In the genomic region with DNA sequence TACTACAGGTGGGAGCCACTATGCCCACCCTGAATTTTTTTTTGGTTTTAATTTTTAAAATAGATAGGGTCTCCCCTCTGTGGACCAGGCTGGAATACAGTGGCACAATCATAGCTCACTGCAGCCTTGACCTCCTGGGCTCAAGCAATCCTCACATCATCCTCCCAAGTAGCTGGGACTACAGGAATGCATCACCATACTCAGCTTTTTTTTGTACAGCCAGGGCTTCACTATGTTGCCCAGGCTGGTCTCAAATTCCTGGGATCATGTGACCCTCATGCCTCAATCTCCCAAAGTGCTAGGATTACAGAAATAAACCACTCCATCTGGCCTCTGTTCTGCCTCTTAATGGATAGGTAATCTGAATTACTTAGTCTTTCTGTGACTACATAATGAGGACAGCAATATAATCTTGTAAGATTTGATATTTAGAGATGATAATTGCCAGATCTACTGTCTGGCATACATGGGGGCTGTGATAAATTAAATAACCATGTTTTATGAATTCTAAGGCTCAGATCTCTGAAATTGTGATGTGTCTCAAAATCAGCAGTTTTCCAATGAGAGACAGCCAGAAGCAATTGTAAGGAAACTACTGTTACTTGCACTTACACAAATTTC, we compare ENCODE assay signal across 24 cellular contexts. TPM values are rescaled to one million over a fixed set of nuclear protein-coding genes. Genes with fewer than 3 reads are reported as not detected.
DNase-seq lines count a peak whose midpoint lies in the region; ATAC-seq, FAIRE-seq and TF ChIP-seq lines count a peak whose summit lies in the region.
"Had no signal": no experiment of that assay in that cellular context is flagged by ENCODE, and none has a peak within 500 bp of the region (broad histone marks: within the 10 kb centered on the region; RNA-seq: fewer than 3 reads in every experiment).

No MANE protein-coding gene starts in this region.

- no peak overlapping the region for H3K27ac ChIP-seq in mammary epithelial cell (ENCODE audit: insufficient read depth, low read depth, low read length)
- H3K27ac ChIP-seq: BLaER1 treated with 17β-estradiol and CSF1 and Interleukin-3, amounts not matched to agents 10 nM and 100 nM; dorsolateral prefrontal cortex; hepatocyte; spleen had no signal

- no peaks in the 10 kb centered on the region for H3K9me3 Mint-ChIP-seq in activated CD8-positive, alpha-beta memory T cell treated with anti-CD3 and anti-CD28 coated beads, Interleukin-2, amount 10 ng/mL, durations not matched to agents 7 days and 5 days (ENCODE audit: low read depth)
- H3K9me3 Mint-ChIP-seq in naive B cell, result no peaks in the 10 kb centered on the region
- H3K9me3 Mint-ChIP-seq in activated CD4-positive, alpha-beta T cell treated with anti-CD3 and anti-CD28 coated beads for 36 hours (ENCODE audit: low read depth), result no peaks in the 10 kb centered on the region
- no peaks in the 10 kb centered on the region for H3K9me3 Mint-ChIP-seq in activated T-helper 2 cell treated with anti-CD3 and anti-CD28 coated beads, Interferon-gamma antibody, Interleukin-2, Interleukin-4, amounts not matched to agents 10 μg/mL and 5 μg/mL and 100 μg/mL, durations not matched to agents 14 hours and 24 hours and 36 hours
- H3K9me3 Mint-ChIP-seq: T-helper 1 cell treated with Interleukin-12 subunit alpha and Interleukin-12 subunit beta and Interleukin-4 antibody, amounts not matched to agents 30 μg/mL and 1 μg/mL, for 36 hours had no signal

- no peak overlapping the region for H3K9ac ChIP-seq in mammary epithelial cell (ENCODE audit: insufficient read depth, low read length)
- H3K9ac ChIP-seq: BLaER1 treated with 17β-estradiol and CSF1 and Interleukin-3, amounts not matched to agents 10 nM and 100 nM had no signal

- no peak for TF ChIP-seq CTCF in D721Med (IDR thresholded peaks at IDR 0.05; ENCODE audit: insufficient read depth, missing control alignments)
- no peak for TF ChIP-seq CTCF in mammary epithelial cell (conservative IDR thresholded peaks at IDR 0.05 in 1 of 2, IDR thresholded peaks at IDR 0.05 in 1 of 2; ENCODE audit: extremely low read depth in 1 of 2, insufficient read depth in 1 of 2, low read depth in 1 of 2, low read length in 2 of 2)

- in situ Hi-C loops in mammary epithelial cell (cut with MboI; ENCODE audit: low sequenced_read_pairs in 2 of 2), result no loop called here

- no peak overlapping the region for H3K4me3 ChIP-seq in mammary epithelial cell (replicated peaks in 1 of 3; ENCODE audit: insufficient read depth in 1 of 3, low read depth in 2 of 3, low read length in 3 of 3)
- H3K4me3 ChIP-seq: BLaER1 treated with 17β-estradiol and CSF1 and Interleukin-3, amounts not matched to agents 10 nM and 100 nM; dorsolateral prefrontal cortex; hepatocyte; spleen had no signal

- peak; percentile 33 for DNase-seq in activated CD8-positive, alpha-beta memory T cell treated with anti-CD3 and anti-CD28 coated beads, Interleukin-2, amount 10 ng/mL, durations not matched to agents 7 days and 5 days
- no peak for DNase-seq in activated CD8-positive, alpha-beta memory T cell treated with anti-CD3 and anti-CD28 coated beads for 24 hours
- DNase-seq in D721Med (ENCODE audit: insufficient read length, low spot score), result peak; percentile 57
- DNase-seq in naive B cell, result no peak
- DNase-seq in mammary epithelial cell, result no peak
- DNase-seq in activated CD4-positive, alpha-beta T cell treated with anti-CD3 and anti-CD28 coated beads for 36 hours, result no peak
- no peak for DNase-seq in activated T-helper 2 cell treated with anti-CD3 and anti-CD28 coated beads, Interferon-gamma antibody, Interleukin-2, Interleukin-4, amounts not matched to agents 10 μg/mL and 5 μg/mL and 100 μg/mL, durations not matched to agents 14 hours and 24 hours and 36 hours (ENCODE audit: low spot score)
- DNase-seq: activated CD4-positive, alpha-beta T cell treated with anti-CD3 and anti-CD28 coated beads, Interleukin-2, amount 50 U/mL, for 48 hours; amniotic stem cell; DMS 273 treated with DMSO at 0.1 percent for 48 hours; dorsolateral prefrontal cortex; KBM-7; NCI-H774; OCI-M1; spleen; stimulated activated CD4-positive, alpha-beta T cell treated with anti-CD3 and anti-CD28 coated beads, Interleukin-4, amount 100 ng/mL, for 24 hours had no signal

- peak; percentile 70 for FAIRE-seq in D721Med (lab: Jason Lieb, UNC)
- FAIRE-seq: A204.1, bronchial epithelial cell, G401.6 had no signal

- peaks cover 100% of the 10 kb centered on the region for H3K79me2 ChIP-seq in mammary epithelial cell (ENCODE audit: insufficient read depth, low read length)

- H3K4me2 ChIP-seq in mammary epithelial cell (ENCODE audit: insufficient read depth, low read depth, low read length), result no peak overlapping the region
- H3K4me2 ChIP-seq: BLaER1 treated with 17β-estradiol and CSF1 and Interleukin-3, amounts not matched to agents 10 nM and 100 nM; hepatocyte had no signal

- no peaks in the 10 kb centered on the region for H3K27me3 Mint-ChIP-seq in activated CD8-positive, alpha-beta memory T cell treated with anti-CD3 and anti-CD28 coated beads, Interleukin-2, amount 10 ng/mL, durations not matched to agents 7 days and 5 days
- H3K27me3 Mint-ChIP-seq in naive B cell, result no peaks in the 10 kb centered on the region
- H3K27me3 Mint-ChIP-seq in activated CD4-positive, alpha-beta T cell treated with anti-CD3 and anti-CD28 coated beads for 36 hours, result no peaks in the 10 kb centered on the region
- H3K27me3 Mint-ChIP-seq in activated T-helper 2 cell treated with anti-CD3 and anti-CD28 coated beads, Interferon-gamma antibody, Interleukin-2, Interleukin-4, amounts not matched to agents 10 μg/mL and 5 μg/mL and 100 μg/mL, durations not matched to agents 14 hours and 24 hours and 36 hours (ENCODE audit: low read depth), result no peaks in the 10 kb centered on the region

- POLR2A ChIA-PET in activated CD4-positive, alpha-beta T cell treated with anti-CD3 and anti-CD28 coated beads for 36 hours (lab: Charles Lee), result interaction anchor here (0.5 kb wide), 1 partner anchor 9 kb away, joined by 4 read pairs; no protein-coding TSS in a partner anchor

- H2AFZ ChIP-seq in mammary epithelial cell (ENCODE audit: low read depth, low read length), result no peak overlapping the region
- H2AFZ ChIP-seq: hepatocyte had no signal

- no peaks in the 10 kb centered on the region for H3K4me1 ChIP-seq in mammary epithelial cell (ENCODE audit: insufficient read depth, low read length)

- no peak overlapping the region for H3K4me3 Mint-ChIP-seq in activated CD8-positive, alpha-beta memory T cell treated with anti-CD3 and anti-CD28 coated beads, Interleukin-2, amount 10 ng/mL, durations not matched to agents 7 days and 5 days
- peak overlapping the region in 1 of 8 donors; percentile 33 for H3K4me3 Mint-ChIP-seq in naive B cell
- no peak overlapping the region for H3K4me3 Mint-ChIP-seq in activated CD4-positive, alpha-beta T cell treated with anti-CD3 and anti-CD28 coated beads for 36 hours
- H3K4me3 Mint-ChIP-seq in activated T-helper 2 cell treated with anti-CD3 and anti-CD28 coated beads, Interferon-gamma antibody, Interleukin-2, Interleukin-4, amounts not matched to agents 10 μg/mL and 5 μg/mL and 100 μg/mL, durations not matched to agents 14 hours and 24 hours and 36 hours (ENCODE audit: low read depth), result no peak overlapping the region
- H3K4me3 Mint-ChIP-seq: T-helper 1 cell treated with Interleukin-12 subunit alpha and Interleukin-12 subunit beta and Interleukin-4 antibody, amounts not matched to agents 30 μg/mL and 1 μg/mL, for 36 hours had no signal

- CTCF ChIA-PET in activated CD8-positive, alpha-beta memory T cell treated with anti-CD3 and anti-CD28 coated beads, Interleukin-2, amount 10 ng/mL, durations not matched to agents 7 days and 5 days (lab: Charles Lee), result no interaction called here
- CTCF ChIA-PET in mammary epithelial cell (lab: Charles Lee; ENCODE audit: low non-redundant PET), result no interaction called here
- CTCF ChIA-PET in activated CD4-positive, alpha-beta T cell treated with anti-CD3 and anti-CD28 coated beads for 36 hours (lab: Charles Lee), result no interaction called here

- no peak for ATAC-seq in activated CD8-positive, alpha-beta memory T cell treated with anti-CD3 and anti-CD28 coated beads, Interleukin-2, amount 10 ng/mL, durations not matched to agents 7 days and 5 days
- ATAC-seq in SK-N-SH treated with all-trans-retinoic acid at 6 μM for 48 hours, result peak; percentile 61
- ATAC-seq in naive B cell (ENCODE audit: low read depth in 2 of 2), result no peak
- no peak for ATAC-seq in activated CD4-positive, alpha-beta T cell treated with anti-CD3 and anti-CD28 coated beads for 36 hours
- ATAC-seq: Right ventricle myocardium inferior had no signal

- peaks cover 29% of the 10 kb centered on the region for H3K4me1 Mint-ChIP-seq in activated CD8-positive, alpha-beta memory T cell treated with anti-CD3 and anti-CD28 coated beads, Interleukin-2, amount 10 ng/mL, durations not matched to agents 7 days and 5 days
- peaks cover 36 to 73% (median 52%) of the 10 kb centered on the region in 3 donors for H3K4me1 Mint-ChIP-seq in naive B cell
- peaks cover 57% of the 10 kb centered on the region for H3K4me1 Mint-ChIP-seq in activated CD4-positive, alpha-beta T cell treated with anti-CD3 and anti-CD28 coated beads for 36 hours
- peaks cover 24% of the 10 kb centered on the region for H3K4me1 Mint-ChIP-seq in activated T-helper 2 cell treated with anti-CD3 and anti-CD28 coated beads, Interferon-gamma antibody, Interleukin-2, Interleukin-4, amounts not matched to agents 10 μg/mL and 5 μg/mL and 100 μg/mL, durations not matched to agents 14 hours and 24 hours and 36 hours (ENCODE audit: low read depth)

- no peaks in the 10 kb centered on the region for H3K9me3 ChIP-seq in mammary epithelial cell (replicated peaks; ENCODE audit: insufficient read depth, low read length)
- H3K9me3 ChIP-seq: BLaER1 treated with 17β-estradiol and CSF1 and Interleukin-3, amounts not matched to agents 10 nM and 100 nM; spleen had no signal

- peak overlapping the region; percentile 8 for H3K27ac Mint-ChIP-seq in activated CD8-positive, alpha-beta memory T cell treated with anti-CD3 and anti-CD28 coated beads, Interleukin-2, amount 10 ng/mL, durations not matched to agents 7 days and 5 days
- H3K27ac Mint-ChIP-seq in naive B cell, result peak overlapping the region in 5 of 6 donors; percentile 18 to 91 (median 38)
- no peak overlapping the region for H3K27ac Mint-ChIP-seq in activated CD4-positive, alpha-beta T cell treated with anti-CD3 and anti-CD28 coated beads for 36 hours
- H3K27ac Mint-ChIP-seq in activated T-helper 2 cell treated with anti-CD3 and anti-CD28 coated beads, Interferon-gamma antibody, Interleukin-2, Interleukin-4, amounts not matched to agents 10 μg/mL and 5 μg/mL and 100 μg/mL, durations not matched to agents 14 hours and 24 hours and 36 hours, result no peak overlapping the region
- H3K27ac Mint-ChIP-seq: T-helper 1 cell treated with Interleukin-12 subunit alpha and Interleukin-12 subunit beta and Interleukin-4 antibody, amounts not matched to agents 30 μg/mL and 1 μg/mL, for 36 hours had no signal

- dilution Hi-C loops in mammary epithelial cell (cut with HindIII; ENCODE audit: low sequenced_read_pairs), result no loop called here

- peaks cover 22% of the 10 kb centered on the region for H3K36me3 Mint-ChIP-seq in activated CD8-positive, alpha-beta memory T cell treated with anti-CD3 and anti-CD28 coated beads, Interleukin-2, amount 10 ng/mL, durations not matched to agents 7 days and 5 days
- peaks cover 0 to 9% of the 10 kb centered on the region in 2 donors for H3K36me3 Mint-ChIP-seq in naive B cell
- peaks cover 19% of the 10 kb centered on the region for H3K36me3 Mint-ChIP-seq in activated CD4-positive, alpha-beta T cell treated with anti-CD3 and anti-CD28 coated beads for 36 hours (ENCODE audit: low read depth)
- H3K36me3 Mint-ChIP-seq in activated T-helper 2 cell treated with anti-CD3 and anti-CD28 coated beads, Interferon-gamma antibody, Interleukin-2, Interleukin-4, amounts not matched to agents 10 μg/mL and 5 μg/mL and 100 μg/mL, durations not matched to agents 14 hours and 24 hours and 36 hours (ENCODE audit: low read depth), result peaks cover 22% of the 10 kb centered on the region

- H3K36me3 ChIP-seq in mammary epithelial cell (ENCODE audit: insufficient read depth, low read length), result peaks cover 4% of the 10 kb centered on the region

- no peaks in the 10 kb centered on the region for H3K27me3 ChIP-seq in mammary epithelial cell (ENCODE audit: insufficient read depth, low read length)
- H3K27me3 ChIP-seq: BLaER1 treated with 17β-estradiol and CSF1 and Interleukin-3, amounts not matched to agents 10 nM and 100 nM; dorsolateral prefrontal cortex; hepatocyte; spleen had no signal

- BruUV-seq in mammary epithelial cell (replicated peaks; lab: Mats Ljungman, UMichigan), result no TSS peak

- intact Hi-C loops in mammary epithelial cell (cut with micrococcal nuclease), result no loop called here
- intact Hi-C loops in activated CD4-positive, alpha-beta T cell treated with anti-CD3 and anti-CD28 coated beads for 36 hours (cut with DNase I, micrococcal nuclease), result no loop called here
- intact Hi-C loops in activated T-helper 2 cell treated with anti-CD3 and anti-CD28 coated beads, Interferon-gamma antibody, Interleukin-2, Interleukin-4, amounts not matched to agents 10 μg/mL and 5 μg/mL and 100 μg/mL, durations not matched to agents 14 hours and 24 hours and 36 hours (cut with micrococcal nuclease), result no loop called here

- no peaks in the 10 kb centered on the region for H4K20me1 ChIP-seq in mammary epithelial cell (ENCODE audit: insufficient read depth, low read length)

RNA-seq across cellular contexts. Expression of a gene that starts 26.7 kb away (rescaled TPM):
- total RNA-seq in activated CD8-positive, alpha-beta memory T cell treated with anti-CD3 and anti-CD28 coated beads, Interleukin-2, amount 10 ng/mL, durations not matched to agents 7 days and 5 days, result 100 to 1,000 TPM; 115 to 116 TPM
- polyA plus RNA-seq in naive B cell (ENCODE audit: low read depth in 6 of 6) (10 to 100 TPM; 34.6 to 58.1 (median 41.0) TPM), mammary epithelial cell (31.8 TPM)
- 10 to 100 TPM; 72.2 to 78.5 TPM for total RNA-seq in mammary epithelial cell
- polyA minus RNA-seq in mammary epithelial cell, result 170 TPM
- total RNA-seq in activated CD4-positive, alpha-beta T cell treated with anti-CD3 and anti-CD28 coated beads for 36 hours, result 100 to 1,000 TPM in 1 of 2 experiments, 10 to 100 TPM in 1; 98.5 to 102 TPM
- total RNA-seq in activated T-helper 2 cell treated with anti-CD3 and anti-CD28 coated beads, Interferon-gamma antibody, Interleukin-2, Interleukin-4, amounts not matched to agents 10 μg/mL and 5 μg/mL and 100 μg/mL, durations not matched to agents 14 hours and 24 hours and 36 hours, result 117 and 120 TPM in 2 replicates

Comparison
In these comparisons a context has a peak if more than half of its experiments do, and no peak if none do; other contexts are left out.
1. DNase-seq: peak in activated CD8-positive, alpha-beta memory T cell treated with anti-CD3 and anti-CD28 coated beads, Interleukin-2, amount 10 ng/mL, durations not matched to agents 7 days and 5 days (single experiment) and D721Med (single experiment); none in activated CD8-positive, alpha-beta memory T cell treated with anti-CD3 and anti-CD28 coated beads for 24 hours (single experiment), naive B cell (single experiment), mammary epithelial cell (single experiment), activated CD4-positive, alpha-beta T cell treated with anti-CD3 and anti-CD28 coated beads for 36 hours (single experiment) and activated T-helper 2 cell treated with anti-CD3 and anti-CD28 coated beads, Interferon-gamma antibody, Interleukin-2, Interleukin-4, amounts not matched to agents 10 μg/mL and 5 μg/mL and 100 μg/mL, durations not matched to agents 14 hours and 24 hours and 36 hours (single experiment).
2. H3K27ac Mint-ChIP-seq: peak in activated CD8-positive, alpha-beta memory T cell treated with anti-CD3 and anti-CD28 coated beads, Interleukin-2, amount 10 ng/mL, durations not matched to agents 7 days and 5 days (single experiment) and naive B cell (5 of 6); none in activated CD4-positive, alpha-beta T cell treated with anti-CD3 and anti-CD28 coated beads for 36 hours (single experiment) and activated T-helper 2 cell treated with anti-CD3 and anti-CD28 coated beads, Interferon-gamma antibody, Interleukin-2, Interleukin-4, amounts not matched to agents 10 μg/mL and 5 μg/mL and 100 μg/mL, durations not matched to agents 14 hours and 24 hours and 36 hours (single experiment).